ENCODE assay signal across 13 cellular contexts in the genomic region with DNA sequence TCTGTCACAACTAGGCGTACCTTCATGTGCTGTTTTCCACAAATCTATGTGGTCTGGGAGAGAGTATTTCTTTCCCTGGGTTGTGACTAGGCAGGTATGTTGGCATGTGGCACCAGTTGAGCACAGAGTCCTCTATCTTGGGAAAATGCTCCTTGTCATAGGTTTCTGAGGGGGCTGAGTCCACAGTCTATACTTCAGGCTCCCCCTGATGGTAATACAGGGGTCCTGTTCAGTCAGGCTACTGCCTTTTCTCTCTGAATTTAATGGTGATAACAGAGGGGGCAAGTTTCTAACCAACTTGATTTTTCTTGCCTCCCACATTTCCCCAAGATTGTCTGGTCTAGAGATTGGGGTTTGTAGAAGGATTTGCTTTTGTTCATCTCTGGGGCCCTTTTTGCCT. TPM values are rescaled to one million over a fixed set of nuclear protein-coding genes. Genes with fewer than 3 reads are reported as not detected.
DNase-seq lines count a peak whose midpoint lies in the region; ATAC-seq and TF ChIP-seq lines count a peak whose summit lies in the region.
"Had no signal": no experiment of that assay in that cellular context is flagged by ENCODE, and none has a peak within 500 bp of the region (broad histone marks: within the 10 kb centered on the region; RNA-seq: fewer than 3 reads in every experiment).

No MANE protein-coding gene starts in this region.

- H3F3A ChIP-seq in Loucy (ENCODE audit: low read depth) = no peaks in the 10 kb centered on the region

- peak overlapping the region; percentile 12 for H3K9ac ChIP-seq in Loucy (ENCODE audit: low read depth, low read length, poor library complexity, severe bottlenecking)

- H3K27me3 ChIP-seq in Loucy (ENCODE audit: insufficient read depth, low read length, poor library complexity, severe bottlenecking) (no peaks in the 10 kb centered on the region), esophagus squamous epithelium (no peaks in the 10 kb centered on the region)
- no peaks in the 10 kb centered on the region for H3K27me3 ChIP-seq in effector memory CD4-positive, alpha-beta T cell (replicated peaks; ENCODE audit: control insufficient read depth, insufficient read depth, low read length, poor library complexity, severe bottlenecking)
- H3K27me3 ChIP-seq: tibial nerve had no signal

- H3K79me2 ChIP-seq in Loucy (ENCODE audit: insufficient read depth, low read length) = peaks cover 89% of the 10 kb centered on the region

- H3K4me2 ChIP-seq in Loucy (ENCODE audit: low read depth, low read length, poor library complexity, severe bottlenecking) = peak overlapping the region; percentile 52

- TF ChIP-seq CTCF in Loucy (conservative IDR thresholded peaks at IDR 0.05; ENCODE audit: low read length) = peak; percentile 70
- TF ChIP-seq CTCF in esophagus squamous epithelium (IDR thresholded peaks at IDR 0.05) = no peak
- TF ChIP-seq CTCF in retinal pigment epithelial cell (conservative IDR thresholded peaks at IDR 0.05; ENCODE audit: low read depth, low read length) = peak; percentile 23

- H3K4me3 ChIP-seq in Loucy (ENCODE audit: low read length, poor library complexity, severe bottlenecking) = peak overlapping the region; percentile 36
- H3K4me3 ChIP-seq in esophagus squamous epithelium = no peak overlapping the region
- no peak overlapping the region for H3K4me3 ChIP-seq in retinal pigment epithelial cell (ENCODE audit: low read length)
- H3K4me3 ChIP-seq in effector memory CD4-positive, alpha-beta T cell (ENCODE audit: insufficient read depth, low read depth, low read length, poor library complexity, severe bottlenecking) = no peak overlapping the region
- H3K4me3 ChIP-seq: tibial nerve had no signal

- H3K36me3 ChIP-seq in Loucy (ENCODE audit: insufficient read depth, low read length) (peaks cover 35% of the 10 kb centered on the region; the same call in 1 of the 2 replicates), esophagus squamous epithelium (peaks cover 0 to 16% (median 0%) of the 10 kb centered on the region in 3 donors)
- H3K36me3 ChIP-seq in effector memory CD4-positive, alpha-beta T cell (ENCODE audit: control insufficient read depth, insufficient read depth, low read length) = no peaks in the 10 kb centered on the region

- no peak overlapping the region for H2AFZ ChIP-seq in Loucy (ENCODE audit: low read length)

- no peak for DNase-seq in esophagus squamous epithelium (lab: John Stamatoyannopoulos, UW)
- no peak for DNase-seq in retinal pigment epithelial cell (ENCODE audit: low read depth)
- no peak for DNase-seq in effector memory CD4-positive, alpha-beta T cell
- no peak for DNase-seq in SIG-M5 treated with dmso at 0.1 percent for 504 hours (lab: John Stamatoyannopoulos, UW; ENCODE audit: unreplicated experiment)
- DNase-seq: activated CD8-positive, alpha-beta T cell treated with anti-CD3 and anti-CD28 coated beads for 36 hours; activated naive CD4-positive, alpha-beta T cell treated with anti-CD3 and anti-CD28 coated beads for 36 hours; cerebellar nuclear complex; T-helper 9 cell had no signal

- peak; percentile 23 for ATAC-seq in GM18511 (IDR thresholded peaks at IDR 0.05; ENCODE audit: unreplicated experiment)
- ATAC-seq in GM21528 (IDR thresholded peaks at IDR 0.05; ENCODE audit: low FRiP score, unreplicated experiment) = no peak
- no peak for ATAC-seq in GM19324 (IDR thresholded peaks at IDR 0.05; ENCODE audit: low FRiP score, unreplicated experiment)
- ATAC-seq: activated CD8-positive, alpha-beta T cell treated with anti-CD3 and anti-CD28 coated beads for 36 hours had no signal

- peaks cover 46% of the 10 kb centered on the region for H3K4me1 ChIP-seq in Loucy (ENCODE audit: insufficient read depth, low read length, poor library complexity, severe bottlenecking)
- peaks cover 16 to 66% (median 37%) of the 10 kb centered on the region in 3 donors for H3K4me1 ChIP-seq in esophagus squamous epithelium
- H3K4me1 ChIP-seq in effector memory CD4-positive, alpha-beta T cell (ENCODE audit: control insufficient read depth, insufficient read depth, low read length, poor library complexity, severe bottlenecking) = no peaks in the 10 kb centered on the region

- H4K20me1 ChIP-seq in Loucy (ENCODE audit: insufficient read depth, low read length, poor library complexity, severe bottlenecking) = peaks cover 22% of the 10 kb centered on the region

- intact Hi-C loops in esophagus squamous epithelium (cut with DNase I) = no loop called here

- H3K27ac ChIP-seq in esophagus squamous epithelium = peak overlapping the region in 3 of 4 donors; percentile 76 to 84 (median 80)
- H3K27ac ChIP-seq in effector memory CD4-positive, alpha-beta T cell (ENCODE audit: insufficient read depth, low read length, poor library complexity, severe bottlenecking) = no peak overlapping the region

- H3K9me3 ChIP-seq in Loucy (ENCODE audit: insufficient read depth, low read depth, low read length) (no peaks in the 10 kb centered on the region), esophagus squamous epithelium (no peaks in the 10 kb centered on the region)
- no peaks in the 10 kb centered on the region for H3K9me3 ChIP-seq in effector memory CD4-positive, alpha-beta T cell (ENCODE audit: control insufficient read depth, low read length)
- H3K9me3 ChIP-seq: tibial nerve had no signal

- no peaks in the 10 kb centered on the region for H3K9me2 ChIP-seq in Loucy (replicated peaks; ENCODE audit: low read depth, low read length)

- TF ChIP-seq POLR2A in esophagus squamous epithelium (IDR thresholded peaks at IDR 0.05) = no peak

- 60% methylated on average over 1 of the region's 1 CpG; no CpG with 5 or more reads in 1 of the 2 donors for WGBS in esophagus squamous epithelium, 2 donors

RNA-seq across cellular contexts. Expression of gene VANGL1, which starts 35.8 kb away (rescaled TPM):
- 10 to 100 TPM; 14.3 to 20.4 (median 17.3) TPM for total RNA-seq in esophagus squamous epithelium

Comparison
In these comparisons a context has a peak if more than half of its experiments do, and no peak if none do; other contexts are left out.
1. CTCF ChIP-seq: peak in Loucy (single experiment) and retinal pigment epithelial cell (single experiment); none in esophagus squamous epithelium (0 of 6).